12 cellular contexts compared by ENCODE assay signal in genomic region chr1:198672124-198672523, GRCh38. TPM values are rescaled to one million over a fixed set of nuclear protein-coding genes. Genes with fewer than 3 reads are reported as not detected.
DNase-seq lines count a peak whose midpoint lies in the region; ATAC-seq and TF ChIP-seq lines count a peak whose summit lies in the region.
"Had no signal": no experiment of that assay in that cellular context is flagged by ENCODE, and none has a peak within 500 bp of the region (broad histone marks: within the 10 kb centered on the region; RNA-seq: fewer than 3 reads in every experiment).

No MANE protein-coding gene starts in this region.

- H3K9me3 Mint-ChIP-seq in glutamatergic neuron (ENCODE audit: unreplicated experiment): no peaks in the 10 kb centered on the region

- H3K27me3 Mint-ChIP-seq in glutamatergic neuron (ENCODE audit: unreplicated experiment): no peaks in the 10 kb centered on the region

- H3K9ac ChIP-seq in SK-N-SH: peak overlapping the region; percentile 32

- H3K4me3 ChIP-seq in ACC112 (ENCODE audit: low read depth, low read length) (no peak overlapping the region), SK-N-SH (ENCODE audit: low read depth in 2 of 2, low read length in 1 of 2) (no peak overlapping the region), foreskin fibroblast (ENCODE audit: low read depth in 1 of 2, low read length in 2 of 2) (no peak overlapping the region)

- TF ChIP-seq EP300 in SK-N-SH (IDR thresholded peaks at IDR 0.05; ENCODE audit: borderline replicate concordance in 1 of 2, low read depth in 1 of 2, low read length in 1 of 2): peak in 1 of 2 experiments; percentile 96; a peak in 2 of 4 replicates

- ATAC-seq in HG02610 (IDR thresholded peaks at IDR 0.05; ENCODE audit: unreplicated experiment): no peak

- no peaks in the 10 kb centered on the region for H3K79me2 ChIP-seq in ACC112 (ENCODE audit: control insufficient read depth, insufficient read depth, low read length, unreplicated experiment)
- H3K79me2 ChIP-seq in SK-N-SH (ENCODE audit: insufficient read depth): no peaks in the 10 kb centered on the region

- H3K27ac Mint-ChIP-seq in glutamatergic neuron (ENCODE audit: unreplicated experiment): no peak overlapping the region

- H3K4me1 ChIP-seq in ACC112 (ENCODE audit: control insufficient read depth, insufficient read depth, low read length, unreplicated experiment) (peaks cover 49% of the 10 kb centered on the region), SK-N-SH (ENCODE audit: control insufficient read depth in 1 of 2, insufficient read depth in 2 of 2, low read depth in 1 of 2, low read length in 1 of 2) (peaks cover 20 to 46% of the 10 kb centered on the region in 2 experiments; a peak in 3 of 4 replicates)

- no peak overlapping the region for H3K4me3 Mint-ChIP-seq in glutamatergic neuron (ENCODE audit: unreplicated experiment)

- DNase-seq in GM03348 (ENCODE audit: low spot score): peak; percentile 65
- DNase-seq in SK-N-SH: no peak
- DNase-seq in foreskin fibroblast: peak; percentile 50 to 65
- no peak for DNase-seq in middle frontal gyrus (ENCODE audit: extremely low spot score, low spot score)
- DNase-seq in occipital lobe (lab: John Stamatoyannopoulos, UW): no peak
- DNase-seq in glutamatergic neuron: no peak
- DNase-seq: activated gamma-delta T cell treated with Interleukin-2 at 50 U/mL for 16 hours, NCI-H1105 treated with DMSO at 0.1 percent for 48 hours, NCI-H774 had no signal

- H3K4me1 Mint-ChIP-seq in glutamatergic neuron (ENCODE audit: low read depth, unreplicated experiment): peaks cover 9% of the 10 kb centered on the region

- no peak for TF ChIP-seq CTCF in SK-N-SH (IDR thresholded peaks at IDR 0.05)
- TF ChIP-seq CTCF in foreskin fibroblast (IDR thresholded peaks at IDR 0.05; ENCODE audit: low read depth, low read length): no peak
- no peak for TF ChIP-seq CTCF in glutamatergic neuron (IDR thresholded peaks at IDR 0.05; ENCODE audit: partially characterized antibody, unreplicated experiment)

- WGBS in SK-N-SH (ENCODE audit: low lambda C conversion rate): 36% methylated on average over 3 of the region's 3 CpGs

- H2AFZ ChIP-seq in ACC112 (ENCODE audit: low read length, unreplicated experiment) (peak overlapping the region; percentile 3), SK-N-SH (ENCODE audit: low read depth) (no peak overlapping the region)

- H3K36me3 Mint-ChIP-seq in glutamatergic neuron (ENCODE audit: unreplicated experiment): no peaks in the 10 kb centered on the region

- H3K27ac ChIP-seq in ACC112 (ENCODE audit: low read depth, low read length) (peak overlapping the region; percentile 54), SK-N-SH (ENCODE audit: low read depth in 2 of 2, low read length in 1 of 2) (peak overlapping the region; percentile 73 to 77; a peak in 3 of 4 replicates)

- H3K27me3 ChIP-seq in ACC112 (ENCODE audit: insufficient read depth, low read length): no peaks in the 10 kb centered on the region
- no peaks in the 10 kb centered on the region for H3K27me3 ChIP-seq in SK-N-SH (ENCODE audit: insufficient read depth)

- CTCF ChIA-PET in SK-N-SH (lab: Yijun Ruan, JAX): interaction anchor here (0.6 to 0.9 kb wide), 2 partner anchors 10 to 13 kb away, joined by 3 read pairs; no protein-coding TSS in a partner anchor

- H4K20me1 ChIP-seq in SK-N-SH (ENCODE audit: insufficient read depth): no peaks in the 10 kb centered on the region

- H3F3A ChIP-seq in SK-N-SH (replicated peaks; ENCODE audit: insufficient read depth): peaks cover 43% of the 10 kb centered on the region

- H3K4me2 ChIP-seq in SK-N-SH: no peak overlapping the region

- POLR2A ChIA-PET in SK-N-SH (lab: Yijun Ruan, JAX): no interaction called here

- no peaks in the 10 kb centered on the region for H3K9me2 ChIP-seq in SK-N-SH

- no peak for TF ChIP-seq RAD21 in SK-N-SH (IDR thresholded peaks at IDR 0.05; ENCODE audit: low read length)

- H3K9me3 ChIP-seq in SK-N-SH: no peaks in the 10 kb centered on the region

- H3K36me3 ChIP-seq in ACC112 (ENCODE audit: insufficient read depth, low read length) (no peaks in the 10 kb centered on the region), SK-N-SH (replicated peaks in 1 of 2; ENCODE audit: control insufficient read depth in 1 of 2, insufficient read depth in 2 of 2, low read length in 1 of 2) (no peaks in the 10 kb centered on the region)

TF ChIP-seq in SK-N-SH, 30 proteins besides CTCF, POLR2A, EP300 and RAD21 (continues in another document):
- TF ChIP-seq ZBTB33 (IDR thresholded peaks at IDR 0.05; ENCODE audit: borderline replicate concordance, low read depth) (no peak), GABPA (IDR thresholded peaks at IDR 0.05; ENCODE audit: low read depth) (no peak), MXI1 (IDR thresholded peaks at IDR 0.05; ENCODE audit: low read depth, low read length) (no peak), SMC3 (IDR thresholded peaks at IDR 0.05; ENCODE audit: low read depth, low read length) (no peak), RXRA (IDR thresholded peaks at IDR 0.05; ENCODE audit: borderline replicate concordance, low read depth) (0 out of 2 replicates have a peak, but pooled peaks have one; percentile 48), TCF12 (IDR thresholded peaks at IDR 0.05) (peak; percentile 87), SIN3A (IDR thresholded peaks at IDR 0.05; ENCODE audit: borderline replicate concordance, low read depth, low read length) (no peak), JUND (IDR thresholded peaks at IDR 0.05) (peak; percentile 63), TAF1 (IDR thresholded peaks at IDR 0.05; ENCODE audit: borderline replicate concordance, low read depth, low read length) (no peak), MEF2A (IDR thresholded peaks at IDR 0.05; ENCODE audit: borderline replicate concordance, low read depth) (no peak), EZH2phosphoT487 (IDR thresholded peaks at IDR 0.05; ENCODE audit: borderline replicate concordance, low read depth) (no peak), TEAD4 (IDR thresholded peaks at IDR 0.05; ENCODE audit: borderline replicate concordance, insufficient read depth) (peak; percentile 82), RFX5 (IDR thresholded peaks at IDR 0.05; ENCODE audit: low read length) (no peak)
- TF ChIP-seq, protein P1, sequence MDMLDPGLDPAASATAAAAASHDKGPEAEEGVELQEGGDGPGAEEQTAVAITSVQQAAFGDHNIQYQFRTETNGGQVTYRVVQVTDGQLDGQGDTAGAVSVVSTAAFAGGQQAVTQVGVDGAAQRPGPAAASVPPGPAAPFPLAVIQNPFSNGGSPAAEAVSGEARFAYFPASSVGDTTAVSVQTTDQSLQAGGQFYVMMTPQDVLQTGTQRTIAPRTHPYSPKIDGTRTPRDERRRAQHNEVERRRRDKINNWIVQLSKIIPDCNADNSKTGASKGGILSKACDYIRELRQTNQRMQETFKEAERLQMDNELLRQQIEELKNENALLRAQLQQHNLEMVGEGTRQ (IDR thresholded peaks at IDR 0.05; ENCODE audit: borderline replicate concordance, low read depth, low read length): no peak
- TF ChIP-seq, protein P2, sequence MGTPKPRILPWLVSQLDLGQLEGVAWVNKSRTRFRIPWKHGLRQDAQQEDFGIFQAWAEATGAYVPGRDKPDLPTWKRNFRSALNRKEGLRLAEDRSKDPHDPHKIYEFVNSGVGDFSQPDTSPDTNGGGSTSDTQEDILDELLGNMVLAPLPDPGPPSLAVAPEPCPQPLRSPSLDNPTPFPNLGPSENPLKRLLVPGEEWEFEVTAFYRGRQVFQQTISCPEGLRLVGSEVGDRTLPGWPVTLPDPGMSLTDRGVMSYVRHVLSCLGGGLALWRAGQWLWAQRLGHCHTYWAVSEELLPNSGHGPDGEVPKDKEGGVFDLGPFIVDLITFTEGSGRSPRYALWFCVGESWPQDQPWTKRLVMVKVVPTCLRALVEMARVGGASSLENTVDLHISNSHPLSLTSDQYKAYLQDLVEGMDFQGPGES (IDR thresholded peaks at IDR 0.05; ENCODE audit: low read depth, low read length): no peak

RNA-seq across cellular contexts. Expression of gene PTPRC, which starts 33.3 kb away (rescaled TPM):
- 0.03 and 0.11 TPM in 2 replicates for polyA plus RNA-seq in SK-N-SH (2012; rRNA removed)
- 0.05 and 0.06 TPM in 2 replicates for polyA plus RNA-seq in SK-N-SH (2012; cell fraction: cytosol; rRNA removed)
- 0.10 TPM in 1 of 2 replicates, not detected in the other for polyA plus RNA-seq in SK-N-SH (2012; cell fraction: nucleus; rRNA removed)
- 4.5 TPM for total RNA-seq in occipital lobe
- not detected for total RNA-seq in glutamatergic neuron (ENCODE audit: unreplicated experiment)
- total RNA-seq: pulmonary artery endothelial cell had no signal

Comparison
In these comparisons a context has a peak if more than half of its experiments do, and no peak if none do; other contexts are left out.
1. DNase-seq: peak in GM03348 (single experiment) and foreskin fibroblast (2 of 2); none in SK-N-SH (single experiment), middle frontal gyrus (single experiment), occipital lobe (single experiment) and glutamatergic neuron (single experiment).